Comparison of ENCODE assay signal across 23 cellular contexts in the genomic region with DNA sequence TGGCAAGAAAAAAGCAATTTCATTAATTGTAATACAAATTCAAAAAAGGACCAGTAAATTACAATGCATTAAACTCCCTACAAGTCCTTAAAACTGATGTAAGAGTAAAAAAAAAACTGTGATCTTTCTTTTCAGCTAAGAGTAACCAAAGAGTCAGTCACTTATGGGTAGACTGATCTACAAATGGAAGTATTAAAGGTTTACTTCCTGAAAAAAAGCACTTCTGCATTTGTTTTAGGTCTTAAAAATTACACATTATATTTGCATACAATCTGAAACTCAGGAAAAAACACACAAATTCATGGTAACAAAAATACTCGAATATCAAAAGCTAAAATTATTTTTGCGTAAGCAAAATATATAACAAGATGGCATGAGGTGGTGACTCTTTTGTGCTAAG.
"Had no signal": no experiment of that assay in that cellular context is flagged by ENCODE, and none has a peak within 500 bp of the region (broad histone marks: within the 10 kb centered on the region; RNA-seq: fewer than 3 reads in every experiment).

No MANE protein-coding gene starts in this region.

- H3K4me1 Mint-ChIP-seq: activated CD4-positive, alpha-beta T cell treated with anti-CD3 and anti-CD28 coated beads, Interleukin-2, amount 10 ng/mL, durations not matched to agents 7 days and 5 days; T-cell had no signal

- H3K27ac Mint-ChIP-seq: activated CD4-positive, alpha-beta memory T cell treated with anti-CD3 and anti-CD28 coated beads for 36 hours; activated CD4-positive, alpha-beta T cell treated with anti-CD3 and anti-CD28 coated beads, Interleukin-2, amount 10 ng/mL, durations not matched to agents 7 days and 5 days; activated naive CD8-positive, alpha-beta T cell treated with anti-CD3 and anti-CD28 coated beads, Interleukin-2, amount 10 ng/mL, durations not matched to agents 7 days and 5 days; activated T-cell treated with anti-CD3 and anti-CD28 coated beads, Interleukin-2, amount 50 U/mL, for 72 hours; activated T-helper 2 cell treated with anti-CD3 and anti-CD28 coated beads, Interferon-gamma antibody, Interleukin-2, Interleukin-4, amounts not matched to agents 10 μg/mL and 5 μg/mL and 100 μg/mL, durations not matched to agents 14 hours and 24 hours and 36 hours; T-cell had no signal

- H3K27me3 Mint-ChIP-seq: activated CD4-positive, alpha-beta memory T cell treated with anti-CD3 and anti-CD28 coated beads for 36 hours; activated CD4-positive, alpha-beta T cell treated with anti-CD3 and anti-CD28 coated beads, Interleukin-2, amount 10 ng/mL, durations not matched to agents 7 days and 5 days; activated naive CD8-positive, alpha-beta T cell treated with anti-CD3 and anti-CD28 coated beads, Interleukin-2, amount 10 ng/mL, durations not matched to agents 7 days and 5 days; T-cell had no signal

- H3K4me3 Mint-ChIP-seq: activated CD4-positive, alpha-beta memory T cell treated with anti-CD3 and anti-CD28 coated beads for 36 hours; activated CD4-positive, alpha-beta T cell treated with anti-CD3 and anti-CD28 coated beads, Interleukin-2, amount 10 ng/mL, durations not matched to agents 7 days and 5 days; activated naive CD8-positive, alpha-beta T cell treated with anti-CD3 and anti-CD28 coated beads, Interleukin-2, amount 10 ng/mL, durations not matched to agents 7 days and 5 days; activated T-cell treated with anti-CD3 and anti-CD28 coated beads, Interleukin-2, amount 50 U/mL, for 72 hours; T-cell had no signal

- ATAC-seq: activated T-cell treated with anti-CD3 and anti-CD28 coated beads, Interleukin-2, amount 50 U/mL, for 72 hours; SK-N-SH treated with all-trans-retinoic acid at 6 μM for 48 hours; T-cell had no signal

- H3K9me3 Mint-ChIP-seq: activated CD4-positive, alpha-beta memory T cell treated with anti-CD3 and anti-CD28 coated beads for 36 hours; activated CD4-positive, alpha-beta T cell treated with anti-CD3 and anti-CD28 coated beads, Interleukin-2, amount 10 ng/mL, durations not matched to agents 7 days and 5 days; activated naive CD8-positive, alpha-beta T cell treated with anti-CD3 and anti-CD28 coated beads, Interleukin-2, amount 10 ng/mL, durations not matched to agents 7 days and 5 days; activated T-cell treated with anti-CD3 and anti-CD28 coated beads, Interleukin-2, amount 50 U/mL, for 72 hours; activated T-helper 2 cell treated with anti-CD3 and anti-CD28 coated beads, Interferon-gamma antibody, Interleukin-2, Interleukin-4, amounts not matched to agents 10 μg/mL and 5 μg/mL and 100 μg/mL, durations not matched to agents 14 hours and 24 hours and 36 hours; T-cell had no signal

- H3K36me3 Mint-ChIP-seq: T-cell had no signal

- DNase-seq: activated CD4-positive, alpha-beta memory T cell treated with anti-CD3 and anti-CD28 coated beads for 36 hours; activated CD4-positive, alpha-beta T cell treated with anti-CD3 and anti-CD28 coated beads, Interleukin-2, amount 10 ng/mL, durations not matched to agents 7 days and 5 days; activated CD4-positive, CD25-positive, alpha-beta regulatory T cell; activated naive CD4-positive, alpha-beta T cell treated with anti-CD3 and anti-CD28 coated beads, Interleukin-2, amount 50 U/mL, for 16 hours; activated naive CD8-positive, alpha-beta T cell treated with anti-CD3 and anti-CD28 coated beads, Interleukin-2, amount 10 ng/mL, durations not matched to agents 7 days and 5 days; activated T-cell treated with anti-CD3 and anti-CD28 coated beads for 4 hours; activated T-cell treated with anti-CD3 and anti-CD28 coated beads, Interleukin-2, amount 50 U/mL, for 72 hours; aorta; central memory CD4-positive, alpha-beta T cell; Karpas-422; MM.1S; NCI-H1092 treated with DMSO at 0.1 percent for 48 hours; NCI-H1417 treated with DMSO at 0.1 percent for 48 hours; NCI-H1694 treated with DMSO at 0.1 percent for 48 hours; NCI-H2029 treated with DMSO at 0.1 percent for 48 hours; NCI-H345; NCI-H510A; NCI-H69; SHP77; T-cell; T1000 had no signal
